9 cellular contexts compared by ENCODE assay signal in the genomic region with DNA sequence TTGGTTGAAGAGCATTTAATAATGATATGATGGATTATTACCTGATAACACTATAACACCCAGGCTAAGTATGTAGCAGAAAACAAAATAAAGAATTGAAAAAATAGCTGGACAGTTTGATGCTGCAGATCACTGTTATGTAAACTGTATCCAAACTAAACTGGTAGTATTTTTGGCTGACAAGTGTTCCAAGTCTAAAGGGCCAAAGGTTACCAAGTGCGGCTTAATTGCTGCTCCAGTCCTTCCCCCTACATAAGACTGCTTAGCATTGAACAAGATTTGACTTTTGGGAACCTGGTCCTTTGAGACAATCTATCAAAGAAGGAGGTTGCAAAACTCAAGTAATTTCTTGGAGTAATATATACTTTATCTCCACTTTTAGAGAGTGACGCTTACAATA.
"Had no signal": no experiment of that assay in that cellular context is flagged by ENCODE, and none has a peak within 500 bp of the region (broad histone marks: within the 10 kb centered on the region; RNA-seq: fewer than 3 reads in every experiment).

No MANE protein-coding gene starts in this region.

- H3K4me1 ChIP-seq: HAP-1 had no signal

- ATAC-seq: HCT116, K562 had no signal

- H3K27ac ChIP-seq: GM23248, HL-60 had no signal

- DNase-seq: GM23248, GOT3, H7, HFFc6, IMR-90 had no signal

- H3K9me3 ChIP-seq: HAP-1 had no signal

- H3K4me3 Mint-ChIP-seq: HFFc6 had no signal

- H3K9me3 Mint-ChIP-seq: HFFc6 had no signal

- H3K4me3 ChIP-seq: GM23248, HAP-1, K562 had no signal

- H3K27ac Mint-ChIP-seq: HFFc6 had no signal
